Comparison of ENCODE assay signal across 21 cellular contexts in genomic region chr2:185215497-185215896, GRCh38.
DNase-seq lines count a peak whose midpoint lies in the region; ATAC-seq, FAIRE-seq and TF ChIP-seq lines count a peak whose summit lies in the region.
"Had no signal": no experiment of that assay in that cellular context is flagged by ENCODE, and none has a peak within 500 bp of the region (broad histone marks: within the 10 kb centered on the region; RNA-seq: fewer than 3 reads in every experiment).

No MANE protein-coding gene starts in this region.

- ATAC-seq in HepG2 (peak; percentile 92), right lobe of liver (no peak), HG03159 (IDR thresholded peaks at IDR 0.05; ENCODE audit: unreplicated experiment) (peak; percentile 64), WTC11 (peak; percentile 87)
- ATAC-seq: activated CD8-positive, alpha-beta memory T cell treated with anti-CD3 and anti-CD28 coated beads, Interleukin-2, amount 10 ng/mL, durations not matched to agents 7 days and 5 days; stimulated activated naive CD8-positive, alpha-beta T cell treated with anti-CD3 and anti-CD28 coated beads, Interleukin-15, Interleukin-2, amounts not matched to agents 100 U/mL and 50 U/mL, for 24 hours had no signal

- H3K36me3 Mint-ChIP-seq in WTC11, result no peaks in the 10 kb centered on the region
- H3K36me3 Mint-ChIP-seq in immature natural killer cell, result no peaks in the 10 kb centered on the region
- H3K36me3 Mint-ChIP-seq: activated CD8-positive, alpha-beta memory T cell treated with anti-CD3 and anti-CD28 coated beads, Interleukin-2, amount 10 ng/mL, durations not matched to agents 7 days and 5 days had no signal

- H3K4me2 ChIP-seq in HepG2 (ENCODE audit: low read depth, low read length), result no peak overlapping the region
- H3K4me2 ChIP-seq: hepatocyte, PC-9 had no signal

- no peak for TF ChIP-seq RAD21 in HepG2 (CRISPR knock-in tag; IDR thresholded peaks at IDR 0.05)

- H3K36me3 ChIP-seq in HepG2 (replicated peaks in 1 of 2; ENCODE audit: control insufficient read depth in 1 of 2, insufficient read depth in 2 of 2, low read length in 2 of 2) (no peaks in the 10 kb centered on the region), right lobe of liver (no peaks in the 10 kb centered on the region)

- intact Hi-C loops in HepG2 (cut with micrococcal nuclease; ENCODE audit: unreplicated experiment) (no loop called here), right lobe of liver (cut with DNase I) (no loop called here)

- TF ChIP-seq CTCF in HepG2 (CRISPR knock-in tag; IDR thresholded peaks at IDR 0.05) (no peak), right lobe of liver (IDR thresholded peaks at IDR 0.05) (no peak), WTC11 (IDR thresholded peaks at IDR 0.05) (no peak)

- H3K4me3 ChIP-seq in HepG2 (replicated peaks in 1 of 3; ENCODE audit: insufficient read depth in 1 of 3, low read depth in 2 of 3, low read length in 3 of 3) (no peak overlapping the region), right lobe of liver (no peak overlapping the region)
- H3K4me3 ChIP-seq: hepatocyte, PC-9 had no signal

- DNase-seq in HepG2 (ENCODE audit: low spot score) (peak; percentile 21), right lobe of liver (no peak), WTC11 (ENCODE audit: low spot score) (peak; percentile 23), NCI-H1105 treated with DMSO at 0.1 percent for 48 hours (lab: John Stamatoyannopoulos, UW) (no peak), immature natural killer cell (no peak), SKM-1 (lab: John Stamatoyannopoulos, UW; ENCODE audit: unreplicated experiment) (no peak), 8988T (no peak)
- DNase-seq: activated CD8-positive, alpha-beta memory T cell treated with anti-CD3 and anti-CD28 coated beads, Interleukin-2, amount 10 ng/mL, durations not matched to agents 7 days and 5 days; activated effector memory CD4-positive, alpha-beta T cell treated with anti-CD3 and anti-CD28 coated beads, Interleukin-2, amount 50 U/mL, for 16 hours; amniotic stem cell; central memory CD4-positive, alpha-beta T cell; DMS 273 treated with DMSO at 0.1 percent for 48 hours; effector CD4-positive, alpha-beta T cell; NCI-H2029 treated with DMSO at 0.1 percent for 48 hours; NCI-H524 treated with DMSO at 0.1 percent for 48 hours; PC-9; stimulated activated naive CD8-positive, alpha-beta T cell treated with anti-CD3 and anti-CD28 coated beads, Interleukin-15, Interleukin-2, amounts not matched to agents 100 U/mL and 50 U/mL, for 24 hours; trophoblast cell had no signal

- no peak for TF ChIP-seq EP300 in HepG2 (IDR thresholded peaks at IDR 0.05; ENCODE audit: low read depth in 2 of 2, low read length in 2 of 2)
- no peak for TF ChIP-seq EP300 in HepG2 (CRISPR knock-in tag; IDR thresholded peaks at IDR 0.05; ENCODE audit: borderline replicate concordance)

- in situ Hi-C loops in HepG2 (cut with HindIII; ENCODE audit: extremely low pct_ligation_motif_present, low pct_unique_long_range_greater_than_20kb), result loop anchor here (25.0 kb wide), 2 partner anchors 522 to 1247 kb away; partner anchors contain the start of gene FSIP2

- H3K79me2 ChIP-seq in HepG2 (ENCODE audit: insufficient read depth, low read length), result no peaks in the 10 kb centered on the region
- H3K79me2 ChIP-seq: hepatocyte had no signal

- no peak overlapping the region for H2AFZ ChIP-seq in HepG2 (ENCODE audit: low read length)
- H2AFZ ChIP-seq: hepatocyte, PC-9 had no signal

- H3K27ac ChIP-seq in HepG2 (ENCODE audit: extremely low read length, insufficient read depth, low read length) (no peak overlapping the region), right lobe of liver (no peak overlapping the region)
- H3K27ac ChIP-seq: hepatocyte, PC-9 had no signal

- POLR2A ChIA-PET in HepG2 (lab: Yijun Ruan, JAX), result no interaction called here
- POLR2A ChIA-PET in WTC11 (lab: Charles Lee), result no interaction called here

- 1% methylated on average over 3 of the region's 3 CpGs for WGBS in HepG2 (ENCODE audit: low lambda C conversion rate)
- 15% methylated on average over 3 of the region's 3 CpGs for WGBS in right lobe of liver (ENCODE audit: insufficient coverage, low coverage, low lambda C conversion rate, missing lambda C conversion rate)

- H3K27me3 ChIP-seq in HepG2 (ENCODE audit: control insufficient read depth in 1 of 2, insufficient read depth in 2 of 2, low read length in 2 of 2) (no peaks in the 10 kb centered on the region), right lobe of liver (no peaks in the 10 kb centered on the region)
- H3K27me3 ChIP-seq: hepatocyte had no signal

- TF ChIP-seq POLR2A in HepG2 (IDR thresholded peaks at IDR 0.05; ENCODE audit: insufficient read depth in 1 of 2, low read depth in 2 of 2, low read length in 2 of 2) (no peak), right lobe of liver (IDR thresholded peaks at IDR 0.05) (no peak)

- H3K9me3 Mint-ChIP-seq in WTC11 (no peaks in the 10 kb centered on the region), immature natural killer cell (peaks cover 11 to 45% (median 21%) of the 10 kb centered on the region in 6 donors)
- H3K9me3 Mint-ChIP-seq: T-helper 2 cell treated with Interferon-gamma antibody and Interleukin-4, amounts not matched to agents 5 μg/mL and 100 μg/mL, for 36 hours had no signal

- peaks cover 5% of the 10 kb centered on the region for H3K4me1 Mint-ChIP-seq in WTC11
- H3K4me1 Mint-ChIP-seq in immature natural killer cell, result no peaks in the 10 kb centered on the region
- H3K4me1 Mint-ChIP-seq: activated CD8-positive, alpha-beta memory T cell treated with anti-CD3 and anti-CD28 coated beads, Interleukin-2, amount 10 ng/mL, durations not matched to agents 7 days and 5 days had no signal

- no peaks in the 10 kb centered on the region for H3K4me1 ChIP-seq in HepG2 (ENCODE audit: insufficient read depth, low read length)
- no peaks in the 10 kb centered on the region for H3K4me1 ChIP-seq in right lobe of liver

- BruUV-seq in HepG2 (replicated peaks; lab: Mats Ljungman, UMichigan), result no TSS peak

- H3K27me3 Mint-ChIP-seq in WTC11 (ENCODE audit: low read depth) (no peaks in the 10 kb centered on the region), immature natural killer cell (ENCODE audit: low read depth in 3 of 3) (peaks cover 0 to 3% (median 0%) of the 10 kb centered on the region in 3 donors)
- H3K27me3 Mint-ChIP-seq: activated CD8-positive, alpha-beta memory T cell treated with anti-CD3 and anti-CD28 coated beads, Interleukin-2, amount 10 ng/mL, durations not matched to agents 7 days and 5 days had no signal

- H3K9me3 ChIP-seq in HepG2 (ENCODE audit: low read length), result no peaks in the 10 kb centered on the region
- H3K9me3 ChIP-seq in right lobe of liver, result no peaks in the 10 kb centered on the region

- H3K27ac Mint-ChIP-seq in WTC11, result no peak overlapping the region
- H3K27ac Mint-ChIP-seq in immature natural killer cell, result no peak overlapping the region
- H3K27ac Mint-ChIP-seq: activated CD8-positive, alpha-beta memory T cell treated with anti-CD3 and anti-CD28 coated beads, Interleukin-2, amount 10 ng/mL, durations not matched to agents 7 days and 5 days; T-helper 2 cell treated with Interferon-gamma antibody and Interleukin-4, amounts not matched to agents 5 μg/mL and 100 μg/mL, for 36 hours had no signal

- H4K20me1 ChIP-seq in HepG2 (ENCODE audit: insufficient read depth, low read length), result no peaks in the 10 kb centered on the region

- H3K4me3 Mint-ChIP-seq in WTC11 (no peak overlapping the region), immature natural killer cell (no peak overlapping the region)
- H3K4me3 Mint-ChIP-seq: activated CD8-positive, alpha-beta memory T cell treated with anti-CD3 and anti-CD28 coated beads, Interleukin-2, amount 10 ng/mL, durations not matched to agents 7 days and 5 days; T-helper 2 cell treated with Interferon-gamma antibody and Interleukin-4, amounts not matched to agents 5 μg/mL and 100 μg/mL, for 36 hours had no signal

- peak; percentile 47 for FAIRE-seq in HepG2 (lab: Jason Lieb, UNC)

- H3K9ac ChIP-seq in HepG2 (ENCODE audit: insufficient read depth, low read depth, low read length), result no peak overlapping the region

- CTCF ChIA-PET in HepG2 (lab: Yijun Ruan, JAX; ENCODE audit: low intra/inter-chr PET ratio, low total read pairs) (no interaction called here), WTC11 (lab: Charles Lee) (interaction anchor here (0.7 to 1.5 kb wide), 4 partner anchors 52 to 523 kb away, joined by 3 to 9 read pairs (median 3); partner anchors contain the start of gene FSIP2)

TF ChIP-seq in HepG2, 621 proteins besides CTCF, POLR2A, EP300 and RAD21 (continues in another document):
- TF ChIP-seq MYNN (CRISPR knock-in tag; IDR thresholded peaks at IDR 0.05; ENCODE audit: low read depth) (no peak), ZNF441 (CRISPR knock-in tag; IDR thresholded peaks at IDR 0.05; ENCODE audit: borderline replicate concordance) (no peak), ZBTB8A (CRISPR knock-in tag; IDR thresholded peaks at IDR 0.05; ENCODE audit: borderline replicate concordance, low read depth) (no peak), CREM (IDR thresholded peaks at IDR 0.05) (no peak), CREM (CRISPR knock-in tag; IDR thresholded peaks at IDR 0.05) (no peak), CREB1 (IDR thresholded peaks at IDR 0.05) (no peak), CREB1 (CRISPR knock-in tag; IDR thresholded peaks at IDR 0.05) (no peak), ZNF652 (CRISPR knock-in tag; IDR thresholded peaks at IDR 0.05; ENCODE audit: borderline replicate concordance, low read depth) (no peak), THYN1 (CRISPR knock-in tag; IDR thresholded peaks at IDR 0.05; ENCODE audit: borderline replicate concordance, low read depth) (no peak)

TF ChIP-seq in WTC11, 78 proteins besides CTCF, POLR2A, EP300 and RAD21:
- no peak for TF ChIP-seq SMAD3 (CRISPR knock-in tag; IDR thresholded peaks at IDR 0.05; ENCODE audit: borderline replicate concordance)
TF ChIP-seq in WTC11: peak in this region for 0.

Comparison
In these comparisons a context has a peak if more than half of its experiments do, and no peak if none do; other contexts are left out.
1. ATAC-seq: peak in HepG2 (single experiment), HG03159 (single experiment) and WTC11 (single experiment); none in right lobe of liver (0 of 4).
2. DNase-seq: peak in HepG2 (single experiment) and WTC11 (single experiment); none in right lobe of liver (0 of 3), NCI-H1105 treated with DMSO at 0.1 percent for 48 hours (single experiment), immature natural killer cell (0 of 3), SKM-1 (single experiment) and 8988T (single experiment).